In genomic region chr16:70478912-70479341, GRCh38 we compare ENCODE assay signal across 14 cellular contexts. TPM values are rescaled to one million over a fixed set of nuclear protein-coding genes. Genes with fewer than 3 reads are reported as not detected.
DNase-seq lines count a peak whose midpoint lies in the region; ATAC-seq and TF ChIP-seq lines count a peak whose summit lies in the region.
"Had no signal": no experiment of that assay in that cellular context is flagged by ENCODE, and none has a peak within 500 bp of the region (broad histone marks: within the 10 kb centered on the region; RNA-seq: fewer than 3 reads in every experiment).

No MANE protein-coding gene starts in this region.

- intact Hi-C loops in left lung (cut with DNase I) = loop anchor here in 1 of 2 donors (10.0 kb wide), 1 partner anchor 84 kb away; no protein-coding TSS in a partner anchor

- H3K4me3 ChIP-seq in MG63 (no peak overlapping the region), endodermal cell (ENCODE audit: low read length) (no peak overlapping the region), left lung (no peak overlapping the region)

- H3K27me3 Mint-ChIP-seq in endodermal cell (ENCODE audit: insufficient read depth) = no peaks in the 10 kb centered on the region
- H3K27me3 Mint-ChIP-seq: activated CD4-positive, alpha-beta T cell treated with anti-CD3 and anti-CD28 coated beads, Interleukin-2, amount 10 ng/mL, durations not matched to agents 7 days and 5 days; naive B cell had no signal

- DNase-seq in DMS 273 treated with DMSO at 0.1 percent for 48 hours (lab: John Stamatoyannopoulos, UW) (peak; percentile 62), MG63 (peak; percentile 89), endodermal cell (peak; percentile 74), left lung (peak in 1 of 2 donors; percentile 52), NCI-H1417 treated with DMSO at 0.1 percent for 48 hours (lab: John Stamatoyannopoulos, UW) (no peak), NOMO-1 (lab: John Stamatoyannopoulos, UW; ENCODE audit: unreplicated experiment in 2 of 2) (no peak), GM19238 (ENCODE audit: insufficient read length, low spot score) (no peak)
- DNase-seq: activated CD4-positive, alpha-beta T cell treated with anti-CD3 and anti-CD28 coated beads, Interleukin-2, amount 10 ng/mL, durations not matched to agents 7 days and 5 days; HCEC 1CT; naive B cell; PC-3; T-helper 1 cell had no signal

- no peak overlapping the region for H3K9ac ChIP-seq in endodermal cell (ENCODE audit: extremely low read depth, low read length, poor library complexity, severe bottlenecking)

- H3K36me3 ChIP-seq in MG63 = peaks cover 5% of the 10 kb centered on the region
- peaks cover 31% of the 10 kb centered on the region for H3K36me3 ChIP-seq in endodermal cell (ENCODE audit: control insufficient read depth, insufficient read depth, low read length)
- peaks cover 0 to 86% of the 10 kb centered on the region in 2 donors for H3K36me3 ChIP-seq in left lung

- peaks cover 29% of the 10 kb centered on the region for H3K36me3 Mint-ChIP-seq in endodermal cell (ENCODE audit: low read depth)
- H3K36me3 Mint-ChIP-seq: naive B cell had no signal

- H3K27me3 ChIP-seq in MG63 (no peaks in the 10 kb centered on the region), endodermal cell (ENCODE audit: control insufficient read depth, insufficient read depth, low read length, poor library complexity, severe bottlenecking) (no peaks in the 10 kb centered on the region), left lung (no peaks in the 10 kb centered on the region)

- H3K9me3 ChIP-seq in MG63 = no peaks in the 10 kb centered on the region
- H3K9me3 ChIP-seq in endodermal cell (ENCODE audit: control insufficient read depth, low read length) = no peaks in the 10 kb centered on the region
- H3K9me3 ChIP-seq in left lung = no peaks in the 10 kb centered on the region

- no peaks in the 10 kb centered on the region for H3K4me1 ChIP-seq in endodermal cell (ENCODE audit: control insufficient read depth, insufficient read depth, low read length)
- peaks cover 0 to 16% of the 10 kb centered on the region in 2 donors for H3K4me1 ChIP-seq in left lung

- ATAC-seq in left lung = peak; percentile 20
- no peak for ATAC-seq in HG03469 (IDR thresholded peaks at IDR 0.05; ENCODE audit: unreplicated experiment)
- ATAC-seq: PC-3 had no signal

- H3K9me3 Mint-ChIP-seq in endodermal cell = no peaks in the 10 kb centered on the region
- H3K9me3 Mint-ChIP-seq: activated CD4-positive, alpha-beta T cell treated with anti-CD3 and anti-CD28 coated beads, Interleukin-2, amount 10 ng/mL, durations not matched to agents 7 days and 5 days; naive B cell had no signal

- TF ChIP-seq CTCF in endodermal cell (conservative IDR thresholded peaks at IDR 0.05) (no peak), left lung (IDR thresholded peaks at IDR 0.05) (no peak)

- WGBS in endodermal cell (ENCODE audit: insufficient coverage in 1 of 2, insufficient read length in 1 of 2), 2 experiments = 85 to 93% methylated on average over 9 to 10 of the region's 10 CpGs

- no peak overlapping the region for H3K27ac Mint-ChIP-seq in endodermal cell
- H3K27ac Mint-ChIP-seq: activated CD4-positive, alpha-beta T cell treated with anti-CD3 and anti-CD28 coated beads, Interleukin-2, amount 10 ng/mL, durations not matched to agents 7 days and 5 days had no signal

- H3K4me3 Mint-ChIP-seq in endodermal cell = no peak overlapping the region
- H3K4me3 Mint-ChIP-seq: activated CD4-positive, alpha-beta T cell treated with anti-CD3 and anti-CD28 coated beads, Interleukin-2, amount 10 ng/mL, durations not matched to agents 7 days and 5 days; naive B cell had no signal

- no peaks in the 10 kb centered on the region for H3K4me1 Mint-ChIP-seq in endodermal cell

- H3K27ac ChIP-seq in endodermal cell (ENCODE audit: low read depth, low read length) (no peak overlapping the region), left lung (peak overlapping the region in 1 of 2 donors; percentile 51)
- H3K27ac ChIP-seq: C4-2B had no signal

RNA-seq across cellular contexts. Expression of gene FCSK, which starts 24.5 kb away (rescaled TPM):
- 1.0 and 6.3 TPM in 2 replicates for total RNA-seq in MG63 (2014; rRNA removed; shearing (Covaris generic); ENCODE audit: low replicate concordance)
- total RNA-seq in endodermal cell (10 to 100 TPM; 18.7 to 19.5 TPM), left lung (10 to 100 TPM; 20.4 to 20.7 TPM)
- 9.3 TPM for polyA plus RNA-seq in endodermal cell (2013, experiment 1 of 2)
- polyA plus RNA-seq in endodermal cell (2013, experiment 2 of 2) = 10.7 TPM

RNA-seq across cellular contexts. Expression of gene ST3GAL2, which starts 40.0 kb away (rescaled TPM):
- total RNA-seq in MG63 (2014; rRNA removed; shearing (Covaris generic); ENCODE audit: low replicate concordance) = 8.9 and 9.2 TPM in 2 replicates
- total RNA-seq in endodermal cell (10 to 100 TPM; 56.4 to 57.8 TPM), left lung (10 to 100 TPM; 28.7 to 35.1 TPM)
- polyA plus RNA-seq in endodermal cell (2013, experiment 1 of 2) = 28.0 TPM
- 30.2 TPM for polyA plus RNA-seq in endodermal cell (2013, experiment 2 of 2)

RNA-seq across cellular contexts. Expression of gene COG4, which starts 44.4 kb away (rescaled TPM):
- total RNA-seq in MG63 (2014; rRNA removed; shearing (Covaris generic); ENCODE audit: low replicate concordance) = 48.5 and 61.4 TPM in 2 replicates
- total RNA-seq in endodermal cell (10 to 100 TPM; 62.7 to 71.4 TPM), left lung (10 to 100 TPM; 58.5 to 66.7 TPM)
- 45.1 TPM for polyA plus RNA-seq in endodermal cell (2013, experiment 1 of 2)
- 43.5 TPM for polyA plus RNA-seq in endodermal cell (2013, experiment 2 of 2)

RNA-seq across cellular contexts. Expression of gene SF3B3, which starts 44.7 kb away (rescaled TPM):
- 23.0 and 35.7 TPM in 2 replicates for total RNA-seq in MG63 (2014; rRNA removed; shearing (Covaris generic); ENCODE audit: low replicate concordance)
- 100 to 1,000 TPM; 479 to 484 TPM for total RNA-seq in endodermal cell
- 277 TPM for polyA plus RNA-seq in endodermal cell (2013, experiment 1 of 2)
- polyA plus RNA-seq in endodermal cell (2013, experiment 2 of 2) = 225 TPM
- total RNA-seq in left lung = 100 to 1,000 TPM; 210 to 255 TPM

Comparison
In these comparisons a context has a peak if more than half of its experiments do, and no peak if none do; other contexts are left out.
1. DNase-seq: peak in DMS 273 treated with DMSO at 0.1 percent for 48 hours (single experiment), MG63 (single experiment) and endodermal cell (single experiment); none in NCI-H1417 treated with DMSO at 0.1 percent for 48 hours (single experiment), NOMO-1 (0 of 2) and GM19238 (single experiment).